ENCODE assay signal across 19 cellular contexts in genomic region chr1:9296850-9297249, GRCh38. TPM values are rescaled to one million over a fixed set of nuclear protein-coding genes. Genes with fewer than 3 reads are reported as not detected.
DNase-seq lines count a peak whose midpoint lies in the region; ATAC-seq and TF ChIP-seq lines count a peak whose summit lies in the region.
"Had no signal": no experiment of that assay in that cellular context is flagged by ENCODE, and none has a peak within 500 bp of the region (broad histone marks: within the 10 kb centered on the region; RNA-seq: fewer than 3 reads in every experiment).

No MANE protein-coding gene starts in this region.

- H3K4me3 ChIP-seq in esophagus squamous epithelium, result peak overlapping the region in 1 of 4 donors; percentile 23
- peak overlapping the region; percentile 81 to 92 for H3K4me3 ChIP-seq in tibial artery
- H3K4me3 ChIP-seq: GM23248, SJSA1 had no signal

- no peak for TF ChIP-seq POLR2A in esophagus squamous epithelium (IDR thresholded peaks at IDR 0.05)

- no peak for TF ChIP-seq CTCF in esophagus squamous epithelium (IDR thresholded peaks at IDR 0.05)
- TF ChIP-seq CTCF in tibial artery (IDR thresholded peaks at IDR 0.05), result no peak

- H3K27me3 ChIP-seq in esophagus squamous epithelium, result no peaks in the 10 kb centered on the region
- H3K27me3 ChIP-seq in tibial artery, result no peaks in the 10 kb centered on the region
- H3K27me3 ChIP-seq: SJSA1 had no signal

- intact Hi-C loops in esophagus squamous epithelium (cut with DNase I), result loop anchor here (10.0 kb wide), 1 partner anchor 78 kb away; no protein-coding TSS in a partner anchor
- intact Hi-C loops in posterior vena cava (cut with DNase I), result no loop called here
- intact Hi-C loops in tibial artery (cut with DNase I; ENCODE audit: low total_unique reads), result loop anchor here (10.0 kb wide), 1 partner anchor 58 kb away; no protein-coding TSS in a partner anchor

- peaks cover 57 to 86% (median 59%) of the 10 kb centered on the region in 3 donors for H3K4me1 ChIP-seq in esophagus squamous epithelium
- H3K4me1 ChIP-seq in tibial artery, result peaks cover 0 to 80% (median 55%) of the 10 kb centered on the region in 4 donors

- 72 to 85% methylated on average over 4 to 6 of the region's 6 CpGs for WGBS in esophagus squamous epithelium, 2 donors

- H3K9me3 ChIP-seq in esophagus squamous epithelium (no peaks in the 10 kb centered on the region), tibial artery (no peaks in the 10 kb centered on the region)
- H3K9me3 ChIP-seq: SJSA1 had no signal

- peak; percentile 42 for DNase-seq in MV-4-11 (lab: John Stamatoyannopoulos, UW)
- no peak for DNase-seq in esophagus squamous epithelium (lab: John Stamatoyannopoulos, UW)
- DNase-seq in posterior vena cava (ENCODE audit: low spot score), result peak; percentile 69
- DNase-seq in tibial artery, result peak; percentile 89 to 90
- no peak for DNase-seq in cerebellum (ENCODE audit: low spot score)
- DNase-seq: CD4-positive, CD25-positive, alpha-beta regulatory T cell; DMS53; GM23248; HCEC 1CT; NCI-H1436 treated with DMSO at 0.1 percent for 48 hours; NCI-H2081; NCI-H510A; NCI-H774; PC-3 had no signal

- ATAC-seq in GM21619 (IDR thresholded peaks at IDR 0.05; ENCODE audit: unreplicated experiment) (no peak), GM19351 (IDR thresholded peaks at IDR 0.05; ENCODE audit: unreplicated experiment) (no peak), HG02870 (IDR thresholded peaks at IDR 0.05; ENCODE audit: unreplicated experiment) (no peak)
- ATAC-seq: PC-3 had no signal

- H3K27ac ChIP-seq in esophagus squamous epithelium (peak overlapping the region; percentile 19 to 100 (median 96)), tibial artery (peak overlapping the region; percentile 91 to 98)
- H3K27ac ChIP-seq: GM23248, RWPE1, SJSA1 had no signal

- H3K36me3 ChIP-seq in esophagus squamous epithelium (peaks cover 0 to 8% (median 0%) of the 10 kb centered on the region in 3 donors), tibial artery (peaks cover 0 to 4% (median 0%) of the 10 kb centered on the region in 3 donors)

RNA-seq across cellular contexts. Expression of gene SPSB1, which starts 4.2 kb away (rescaled TPM):
- 10 to 100 TPM; 15.2 to 35.5 (median 25.2) TPM for total RNA-seq in esophagus squamous epithelium
- 10 to 100 TPM; 30.9 to 48.0 TPM for total RNA-seq in posterior vena cava
- 1.6 TPM for total RNA-seq in cerebellum

Comparison
In these comparisons a context has a peak if more than half of its experiments do, and no peak if none do; other contexts are left out.
1. DNase-seq: peak in MV-4-11 (single experiment), posterior vena cava (single experiment) and tibial artery (2 of 2); none in esophagus squamous epithelium (single experiment) and cerebellum (single experiment).
2. intact Hi-C loops: an anchor here in esophagus squamous epithelium (10.0 kb wide) and tibial artery (10.0 kb wide); none called in posterior vena cava.